In genomic region chr18:36352384-36352783, GRCh38 we compare ENCODE assay signal across 12 cellular contexts. TPM values are rescaled to one million over a fixed set of nuclear protein-coding genes. Genes with fewer than 3 reads are reported as not detected.
A peak's percentile ranks its signal among the peaks of the same experiment; 100 is the strongest.
DNase-seq lines count a peak whose midpoint lies in the region; ATAC-seq and TF ChIP-seq lines count a peak whose summit lies in the region.
"Had no signal": no experiment of that assay in that cellular context is flagged by ENCODE, and none has a peak within 500 bp of the region (broad histone marks: within the 10 kb centered on the region; RNA-seq: fewer than 3 reads in every experiment).

No MANE protein-coding gene starts in this region.

- peaks cover 4% of the 10 kb centered on the region for H3K36me3 Mint-ChIP-seq in nephron (ENCODE audit: low read depth)

- DNase-seq in COLO829 (ENCODE audit: low spot score) (peak; percentile 20), M059J (ENCODE audit: low read depth) (peak; percentile 95), coronary artery (ENCODE audit: low spot score) (peak; percentile 40), NCI-H345 (lab: John Stamatoyannopoulos, UW) (no peak), NCI-H1436 treated with DMSO at 0.1 percent for 48 hours (lab: John Stamatoyannopoulos, UW) (no peak)
- DNase-seq: left colon; NCI-H1105 treated with DMSO at 0.1 percent for 48 hours; stimulated activated naive CD8-positive, alpha-beta T cell treated with anti-CD3 and anti-CD28 coated beads, Interleukin-15, Interleukin-2, amounts not matched to agents 100 U/mL and 50 U/mL, for 24 hours had no signal

- ATAC-seq in GM21737 (IDR thresholded peaks at IDR 0.05; ENCODE audit: unreplicated experiment), result no peak
- no peak for ATAC-seq in GM21576 (IDR thresholded peaks at IDR 0.05; ENCODE audit: unreplicated experiment)
- ATAC-seq: left colon; stimulated activated naive CD8-positive, alpha-beta T cell treated with anti-CD3 and anti-CD28 coated beads, Interleukin-15, Interleukin-2, amounts not matched to agents 100 U/mL and 50 U/mL, for 24 hours had no signal

- peak overlapping the region; percentile 58 to 91 (median 81) for H3K27ac Mint-ChIP-seq in nephron

- no peak for TF ChIP-seq CTCF in coronary artery (IDR thresholded peaks at IDR 0.05)
- no peak for TF ChIP-seq CTCF in nephron (IDR thresholded peaks at IDR 0.05; ENCODE audit: unreplicated experiment in 3 of 3)

- H3K4me3 Mint-ChIP-seq in nephron, result no peak overlapping the region

- no peak overlapping the region for H3K27ac ChIP-seq in coronary artery
- H3K27ac ChIP-seq: SJSA1 had no signal

- no peaks in the 10 kb centered on the region for H3K27me3 Mint-ChIP-seq in nephron (ENCODE audit: low read depth)

- H3K4me3 ChIP-seq in coronary artery, result no peak overlapping the region
- H3K4me3 ChIP-seq: SJSA1 had no signal

- H3K4me1 Mint-ChIP-seq in nephron, result peaks cover 46% of the 10 kb centered on the region

- no peaks in the 10 kb centered on the region for H3K9me3 Mint-ChIP-seq in nephron

RNA-seq across cellular contexts. Expression of gene FHOD3, which starts 54.9 kb away (rescaled TPM):
- 8.1 and 13.1 TPM in 2 replicates for total RNA-seq in M059J (2014; rRNA removed; shearing (Covaris generic))

Comparison
In these comparisons a context has a peak if more than half of its experiments do, and no peak if none do; other contexts are left out.
1. DNase-seq: peak in COLO829 (single experiment), M059J (single experiment) and coronary artery (single experiment); none in NCI-H345 (single experiment) and NCI-H1436 treated with DMSO at 0.1 percent for 48 hours (single experiment).